ENCODE assay signal across 8 cellular contexts in genomic region chr2:128309341-128310093, GRCh38. TPM values are rescaled to one million over a fixed set of nuclear protein-coding genes. Genes with fewer than 3 reads are reported as not detected.
DNase-seq lines count a peak whose midpoint lies in the region; ATAC-seq lines count a peak whose summit lies in the region.

No MANE protein-coding gene starts in this region.

- H3K36me3 ChIP-seq in H7 (replicated peaks; ENCODE audit: control insufficient read depth, insufficient read depth, low read length) = peaks cover 2% of the 10 kb centered on the region; the same call in 1 of the 2 replicates

- intact Hi-C loops in posterior cingulate gyrus (cut with DNase I) = loop anchor here (5.0 kb wide), 1 partner anchor 132 kb away; no protein-coding TSS in a partner anchor

- DNase-seq in H7 = peak; percentile 54
- DNase-seq in NCI-H748 (lab: John Stamatoyannopoulos, UW; ENCODE audit: unreplicated experiment) = peak; percentile 95
- DNase-seq in globus pallidus (ENCODE audit: low spot score) = peak; percentile 60
- peak; percentile 15 to 90 (median 49) for DNase-seq in posterior cingulate gyrus
- DNase-seq in NCI-H1436 treated with DMSO at 0.1 percent for 48 hours (lab: John Stamatoyannopoulos, UW) = no peak
- DNase-seq in KBM-7 = no peak
- no peak for DNase-seq in activated naive CD8-positive, alpha-beta T cell treated with anti-CD3 and anti-CD28 coated beads, Interleukin-2, amount 50 U/mL, for 24 hours

- H3K4me3 ChIP-seq in H7 (ENCODE audit: insufficient read depth, low read depth, low read length) = no peak overlapping the region

- H3K36me3 Mint-ChIP-seq in activated naive CD8-positive, alpha-beta T cell treated with anti-CD3 and anti-CD28 coated beads, Interleukin-2, amount 50 U/mL, for 24 hours (ENCODE audit: low read depth) = peaks cover 3% of the 10 kb centered on the region

- in situ Hi-C loops in KBM-7 (cut with MboI; ENCODE audit: low pct_unique_long_range_greater_than_20kb, low sequenced_read_pairs) = no loop called here

- H3K4me3 Mint-ChIP-seq in activated naive CD8-positive, alpha-beta T cell treated with anti-CD3 and anti-CD28 coated beads, Interleukin-2, amount 50 U/mL, for 24 hours = no peak overlapping the region

- no peaks in the 10 kb centered on the region for H3K27me3 Mint-ChIP-seq in activated naive CD8-positive, alpha-beta T cell treated with anti-CD3 and anti-CD28 coated beads, Interleukin-2, amount 50 U/mL, for 24 hours

- no peak overlapping the region for H3K27ac Mint-ChIP-seq in activated naive CD8-positive, alpha-beta T cell treated with anti-CD3 and anti-CD28 coated beads, Interleukin-2, amount 50 U/mL, for 24 hours

- ATAC-seq in activated naive CD8-positive, alpha-beta T cell treated with anti-CD3 and anti-CD28 coated beads, Interleukin-2, amount 50 U/mL, for 24 hours = no peak
- no peak for ATAC-seq in HG03045 (IDR thresholded peaks at IDR 0.05; ENCODE audit: unreplicated experiment)

- peaks cover 29% of the 10 kb centered on the region for H3K4me1 Mint-ChIP-seq in activated naive CD8-positive, alpha-beta T cell treated with anti-CD3 and anti-CD28 coated beads, Interleukin-2, amount 50 U/mL, for 24 hours

- H3K27me3 ChIP-seq in H7 (ENCODE audit: control insufficient read depth, insufficient read depth, low read length) = no peaks in the 10 kb centered on the region

- no peaks in the 10 kb centered on the region for H3K9me3 Mint-ChIP-seq in activated naive CD8-positive, alpha-beta T cell treated with anti-CD3 and anti-CD28 coated beads, Interleukin-2, amount 50 U/mL, for 24 hours

RNA-seq across cellular contexts. Expression of gene HS6ST1, which starts 9.2 kb away (rescaled TPM):
- total RNA-seq in H7 (2014; rRNA removed; shearing (Covaris generic)) = 76.3 and 102 TPM in 2 replicates

Comparison
In these comparisons a context has a peak if more than half of its experiments do, and no peak if none do; other contexts are left out.
1. DNase-seq: peak in H7 (single experiment), NCI-H748 (single experiment), globus pallidus (single experiment) and posterior cingulate gyrus (10 of 10); none in NCI-H1436 treated with DMSO at 0.1 percent for 48 hours (single experiment), KBM-7 (single experiment) and activated naive CD8-positive, alpha-beta T cell treated with anti-CD3 and anti-CD28 coated beads, Interleukin-2, amount 50 U/mL, for 24 hours (single experiment).